In the genomic region with DNA sequence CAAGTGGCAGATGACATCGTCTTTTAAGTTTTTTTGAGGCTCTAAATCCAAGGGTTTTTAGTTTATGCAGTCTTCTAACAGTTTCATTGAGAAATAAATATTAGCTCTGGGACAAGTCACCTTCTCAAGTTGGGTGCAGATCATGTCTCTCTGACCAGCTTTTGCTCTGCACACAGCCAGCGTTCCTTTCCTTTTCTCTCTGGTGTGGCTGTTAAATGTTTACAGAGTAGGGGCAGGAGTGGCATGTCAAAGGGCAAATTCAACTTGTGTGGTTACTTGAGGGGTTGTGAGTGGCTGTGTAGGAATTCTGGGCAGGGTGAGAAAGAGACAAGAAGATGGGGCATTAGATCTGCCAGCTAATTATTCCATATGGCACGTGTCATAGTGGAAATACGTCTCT, we compare ENCODE assay signal across 16 cellular contexts.
"Had no signal": no experiment of that assay in that cellular context is flagged by ENCODE, and none has a peak within 500 bp of the region (broad histone marks: within the 10 kb centered on the region; RNA-seq: fewer than 3 reads in every experiment).

No MANE protein-coding gene starts in this region.

- H3K79me2 ChIP-seq: hepatocyte had no signal

- H3K27ac ChIP-seq: colonic mucosa, hepatocyte, ovary, right atrium auricular region had no signal

- H3K4me3 ChIP-seq: colonic mucosa, hepatocyte, mucosa of descending colon, ovary, right atrium auricular region, smooth muscle cell had no signal

- H3K27me3 ChIP-seq: colonic mucosa, hepatocyte, ovary, right atrium auricular region had no signal

- DNase-seq: colonic mucosa; dermis blood vessel endothelial cell; foreskin melanocyte; head of caudate nucleus; kidney; mucosa of descending colon; naive thymus-derived CD8-positive, alpha-beta T cell; nucleus accumbens; ovary; stimulated activated CD4-positive, alpha-beta T cell treated with anti-CD3 and anti-CD28 coated beads, Interleukin-2, amount 100 ng/mL, for 48 hours; stimulated activated naive CD4-positive, alpha-beta T cell treated with Interleukin-2 at 50 U/mL for 16 hours; trophoblast cell had no signal

- H3K9me3 ChIP-seq: colonic mucosa, mucosa of descending colon, ovary, right atrium auricular region had no signal

- H3K4me2 ChIP-seq: hepatocyte, smooth muscle cell had no signal

- FAIRE-seq: kidney had no signal

- H3K36me3 ChIP-seq: colonic mucosa, ovary, right atrium auricular region had no signal

- H2AFZ ChIP-seq: hepatocyte had no signal

- H3K27ac Mint-ChIP-seq: naive thymus-derived CD8-positive, alpha-beta T cell had no signal

- H3K4me3 Mint-ChIP-seq: naive thymus-derived CD8-positive, alpha-beta T cell; neural crest cell had no signal

- H3K4me1 ChIP-seq: colonic mucosa, right atrium auricular region had no signal

- H3K4me1 Mint-ChIP-seq: naive thymus-derived CD8-positive, alpha-beta T cell had no signal
